8 cellular contexts compared by ENCODE assay signal in the genomic region with DNA sequence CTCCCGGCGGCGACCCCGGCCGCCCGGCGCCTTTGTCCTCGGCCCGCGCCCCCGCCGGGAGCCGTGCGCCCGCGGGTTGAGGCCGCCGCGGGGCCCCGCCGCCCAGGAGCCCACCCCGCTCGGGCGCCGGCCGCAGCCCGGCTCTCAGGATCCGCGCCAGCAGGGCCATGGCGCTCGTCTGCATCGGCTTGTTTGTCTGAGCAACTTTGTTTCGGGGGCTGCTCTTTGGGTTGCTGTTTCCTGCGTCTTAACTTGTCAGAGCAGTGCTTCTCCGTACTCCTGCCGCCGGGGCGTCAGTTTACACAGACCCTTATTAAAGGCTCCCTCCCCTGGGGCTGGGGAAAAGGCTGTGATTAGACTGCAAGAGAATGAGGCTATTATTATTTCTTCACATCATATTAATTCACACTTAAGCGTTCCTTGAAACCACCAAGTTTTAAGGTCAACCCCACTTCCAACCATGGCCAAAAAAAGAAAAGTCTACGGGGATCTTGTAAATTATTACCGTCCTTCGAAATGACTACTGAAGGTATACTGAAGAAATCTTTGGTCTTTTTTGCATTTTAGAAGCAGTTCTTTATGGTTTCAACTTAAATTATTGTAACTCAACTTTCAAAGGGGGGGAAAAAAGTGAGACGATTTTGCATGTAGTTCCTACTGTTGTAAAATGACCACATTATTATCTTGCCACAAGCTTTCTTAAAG. TPM values are rescaled to one million over a fixed set of nuclear protein-coding genes. Genes with fewer than 3 reads are reported as not detected.
DNase-seq lines count a peak whose midpoint lies in the region; ATAC-seq and TF ChIP-seq lines count a peak whose summit lies in the region.

A gene with protein sequence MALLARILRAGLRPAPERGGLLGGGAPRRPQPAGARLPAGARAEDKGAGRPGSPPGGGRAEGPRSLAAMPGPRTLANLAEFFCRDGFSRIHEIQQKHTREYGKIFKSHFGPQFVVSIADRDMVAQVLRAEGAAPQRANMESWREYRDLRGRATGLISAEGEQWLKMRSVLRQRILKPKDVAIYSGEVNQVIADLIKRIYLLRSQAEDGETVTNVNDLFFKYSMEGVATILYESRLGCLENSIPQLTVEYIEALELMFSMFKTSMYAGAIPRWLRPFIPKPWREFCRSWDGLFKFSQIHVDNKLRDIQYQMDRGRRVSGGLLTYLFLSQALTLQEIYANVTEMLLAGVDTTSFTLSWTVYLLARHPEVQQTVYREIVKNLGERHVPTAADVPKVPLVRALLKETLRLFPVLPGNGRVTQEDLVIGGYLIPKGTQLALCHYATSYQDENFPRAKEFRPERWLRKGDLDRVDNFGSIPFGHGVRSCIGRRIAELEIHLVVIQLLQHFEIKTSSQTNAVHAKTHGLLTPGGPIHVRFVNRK (minus strand): TSS at position 198 of the 705 bp plus-strand sequence. CDS start 29 bp downstream, at position 169.

- H3K27ac Mint-ChIP-seq in mesothelial cell of epicardium = peak within 1 kb of the TSS; percentile 95

- ATAC-seq in GM18867 (IDR thresholded peaks at IDR 0.05; ENCODE audit: unreplicated experiment) = no peak

- intact Hi-C loops in dorsolateral prefrontal cortex (cut with DNase I) (no loop called here), vagina (cut with DNase I) (no loop called here)

- H3K4me1 Mint-ChIP-seq in mesothelial cell of epicardium = peaks cover 19% of the 10 kb centered on the region

- H3K36me3 ChIP-seq in BE2C = no peaks in the 10 kb centered on the region
- H3K36me3 ChIP-seq in vagina = no peaks in the 10 kb centered on the region

- H3K36me3 Mint-ChIP-seq in mesothelial cell of epicardium = no peaks in the 10 kb centered on the region

- H3K9me3 Mint-ChIP-seq in mesothelial cell of epicardium = peaks cover 12% of the 10 kb centered on the region

- peaks cover 42% of the 10 kb centered on the region for H3K27me3 Mint-ChIP-seq in mesothelial cell of epicardium (ENCODE audit: low read depth)

- no peak for DNase-seq in BE2C
- peak; percentile 34 for DNase-seq in M059J (ENCODE audit: low read depth)
- no peak for DNase-seq in dorsolateral prefrontal cortex
- peak; percentile 34 to 54 for DNase-seq in mesothelial cell of epicardium (ENCODE audit: low spot score in 2 of 2, unreplicated experiment in 2 of 2)
- no peak for DNase-seq in vagina (ENCODE audit: extremely low spot score in 2 of 2)
- no peak for DNase-seq in SHP77 treated with DMSO at 0.1 percent for 48 hours (lab: John Stamatoyannopoulos, UW)
- no peak for DNase-seq in GF-D8 (lab: John Stamatoyannopoulos, UW)

- H3K27ac ChIP-seq in dorsolateral prefrontal cortex (no peak within 1 kb of the TSS), vagina (peak within 1 kb of the TSS; percentile 79)

- TF ChIP-seq POLR2A in vagina (IDR thresholded peaks at IDR 0.05) = no peak

- H3K4me1 ChIP-seq in BE2C (no peaks in the 10 kb centered on the region), vagina (peaks cover 36% of the 10 kb centered on the region)

- peaks cover 19% of the 10 kb centered on the region for H3K27me3 ChIP-seq in BE2C
- H3K27me3 ChIP-seq in dorsolateral prefrontal cortex = peaks cover 0 to 46% (median 13%) of the 10 kb centered on the region in 45 donors
- no peaks in the 10 kb centered on the region for H3K27me3 ChIP-seq in vagina

- H3K4me3 ChIP-seq in BE2C (ENCODE audit: low read depth, low read length) (peak within 1 kb of the TSS; percentile 31), dorsolateral prefrontal cortex (peak within 1 kb of the TSS; percentile 27 to 78 (median 57)), vagina (peak within 1 kb of the TSS; percentile 60 to 67)

- H3K9me3 ChIP-seq in BE2C (no peaks in the 10 kb centered on the region), vagina (no peaks in the 10 kb centered on the region)

- TF ChIP-seq CTCF in BE2C (IDR thresholded peaks at IDR 0.05; ENCODE audit: low read depth, low read length) = no peak
- no peak for TF ChIP-seq CTCF in dorsolateral prefrontal cortex (IDR thresholded peaks at IDR 0.05 in 54 of 56, conservative IDR thresholded peaks at IDR 0.05 in 2 of 56; ENCODE audit: low read depth in 1 of 56, partially characterized antibody in 56 of 56)
- TF ChIP-seq CTCF in mesothelial cell of epicardium (IDR thresholded peaks at IDR 0.05; ENCODE audit: unreplicated experiment) = no peak
- no peak for TF ChIP-seq CTCF in vagina (IDR thresholded peaks at IDR 0.05)

- H3K4me3 Mint-ChIP-seq in mesothelial cell of epicardium = peak within 1 kb of the TSS; percentile 94

RNA-seq across cellular contexts. Expression of the gene that starts here (rescaled TPM):
- polyA plus RNA-seq in BE2C (2012; ENCODE audit: insufficient read depth, insufficient read length, low read depth) = not detected
- total RNA-seq in M059J (2014; rRNA removed; shearing (Covaris generic)) = 0.96 and 1.7 TPM in 2 replicates
- total RNA-seq in dorsolateral prefrontal cortex (under 1 TPM in 114 of 120 experiments, not detected in 6; 0.10 to 0.89 (median 0.33) TPM), mesothelial cell of epicardium (4.0 to 4.5 TPM (median 4.1 TPM) in 3 replicates), vagina (3.2 TPM)

Comparison
In these comparisons a context has a peak if more than half of its experiments do, and no peak if none do; other contexts are left out.
1. DNase-seq: peak in M059J (single experiment) and mesothelial cell of epicardium (2 of 2); none in BE2C (single experiment), dorsolateral prefrontal cortex (0 of 10), vagina (0 of 2), SHP77 treated with DMSO at 0.1 percent for 48 hours (single experiment) and GF-D8 (single experiment).
2. Peak in every context shown above with its lines, with median percentiles within 50 percentile points of each other: H3K4me3 ChIP-seq.